21 cellular contexts compared by ENCODE assay signal in genomic region chr17:79971651-79972050, GRCh38.
DNase-seq lines count a peak whose midpoint lies in the region; ATAC-seq and TF ChIP-seq lines count a peak whose summit lies in the region.
"Had no signal": no experiment of that assay in that cellular context is flagged by ENCODE, and none has a peak within 500 bp of the region (broad histone marks: within the 10 kb centered on the region; RNA-seq: fewer than 3 reads in every experiment).

No MANE protein-coding gene starts in this region.

- whole genome bisulfite sequencing in heart right ventricle, 2 donors = 95 to 97% methylated on average over 9 of the region's 9 CpGs

- TF ChIP-seq CTCF in heart right ventricle (IDR thresholded peaks at IDR 0.05) (no peak), chondrocyte (IDR thresholded peaks at IDR 0.05) (no peak), MCF 10A (IDR thresholded peaks at IDR 0.05; ENCODE audit: unreplicated experiment) (no peak)

- CTCF ChIA-PET in MCF 10A (lab: Yijun Ruan, JAX) = no interaction called here

- H3K4me3 ChIP-seq in heart right ventricle = no peak overlapping the region
- H3K4me3 ChIP-seq: A549, GM23338, MG63 had no signal

- H3K27ac Mint-ChIP-seq in chondrocyte (ENCODE audit: unreplicated experiment) = no peak overlapping the region
- no peak overlapping the region for H3K27ac Mint-ChIP-seq in MCF 10A (ENCODE audit: low read depth, unreplicated experiment)
- H3K27ac Mint-ChIP-seq: CD8-positive, alpha-beta T cell; GM23338 had no signal

- H3K9me3 Mint-ChIP-seq in chondrocyte (ENCODE audit: low read depth) (no peaks in the 10 kb centered on the region), MCF 10A (ENCODE audit: unreplicated experiment) (no peaks in the 10 kb centered on the region)
- H3K9me3 Mint-ChIP-seq: CD8-positive, alpha-beta T cell; GM23338; IgD-negative memory B cell had no signal

- H3K36me3 Mint-ChIP-seq in chondrocyte (ENCODE audit: low read depth) (peaks cover 8% of the 10 kb centered on the region), MCF 10A (ENCODE audit: insufficient read depth, unreplicated experiment) (peaks cover 33% of the 10 kb centered on the region)
- H3K36me3 Mint-ChIP-seq: CD8-positive, alpha-beta T cell; IgD-negative memory B cell had no signal

- POLR2A ChIA-PET in MCF 10A (lab: Yijun Ruan, JAX) = no interaction called here

- no peaks in the 10 kb centered on the region for H3K9me3 ChIP-seq in heart right ventricle
- H3K9me3 ChIP-seq: A549, MG63 had no signal

- no peaks in the 10 kb centered on the region for H3K27me3 ChIP-seq in heart right ventricle
- H3K27me3 ChIP-seq: MG63 had no signal

- no TSS peak for BruUV-seq in MCF 10A (replicated peaks; lab: Mats Ljungman, UMichigan)

- H3K27ac ChIP-seq in heart right ventricle = no peak overlapping the region
- H3K27ac ChIP-seq: A549 had no signal

- no peak overlapping the region for H3K4me3 Mint-ChIP-seq in chondrocyte (ENCODE audit: unreplicated experiment)
- H3K4me3 Mint-ChIP-seq in MCF 10A (ENCODE audit: unreplicated experiment) = no peak overlapping the region
- H3K4me3 Mint-ChIP-seq: CD8-positive, alpha-beta T cell; GM23338; IgD-negative memory B cell had no signal

- DNase-seq in cardiac septum (ENCODE audit: low spot score) (peak; percentile 46), heart right ventricle (no peak), chondrocyte (ENCODE audit: low spot score) (peak; percentile 55), left lobe of liver (ENCODE audit: low spot score) (peak; percentile 30), MCF 10A (ENCODE audit: unreplicated experiment) (no peak)
- DNase-seq: Calu3, GF-D8, Karpas-422, MG63, NCI-H1048, NCI-H1436, NCI-H1930, NCI-H69, SIG-M5 had no signal

- no peaks in the 10 kb centered on the region for H3K4me1 ChIP-seq in heart right ventricle
- H3K4me1 ChIP-seq: A549 had no signal

- H3K4me1 Mint-ChIP-seq in chondrocyte (ENCODE audit: low read depth) (peaks cover 19% of the 10 kb centered on the region), MCF 10A (ENCODE audit: insufficient read depth, unreplicated experiment) (peaks cover 10% of the 10 kb centered on the region)

- ATAC-seq in heart right ventricle = no peak
- ATAC-seq in left lobe of liver = no peak
- ATAC-seq in GM19395 (IDR thresholded peaks at IDR 0.05; ENCODE audit: unreplicated experiment) = no peak
- ATAC-seq in HG02973 (IDR thresholded peaks at IDR 0.05; ENCODE audit: unreplicated experiment) = no peak
- ATAC-seq: CD8-positive, alpha-beta T cell; HCT116 had no signal

- intact Hi-C loops in cardiac septum (cut with DNase I) (loop anchor here (5.0 kb wide), 2 partner anchors 164 to 224 kb away; no protein-coding TSS in a partner anchor), heart right ventricle (cut with DNase I) (loop anchor here in 3 of 10 donors (5.0 to 10.0 kb wide), 2 partner anchors 179 to 187 kb away; no protein-coding TSS in a partner anchor), MCF 10A (cut with micrococcal nuclease) (no loop called here)

- H3K27me3 Mint-ChIP-seq in chondrocyte (ENCODE audit: low read depth) (no peaks in the 10 kb centered on the region), MCF 10A (ENCODE audit: insufficient read depth, unreplicated experiment) (no peaks in the 10 kb centered on the region)

- peaks cover 0 to 20% (median 0%) of the 10 kb centered on the region in 9 donors for H3K36me3 ChIP-seq in heart right ventricle
- H3K36me3 ChIP-seq: MG63 had no signal

Comparison
In these comparisons a context has a peak if more than half of its experiments do, and no peak if none do; other contexts are left out.
1. DNase-seq: peak in cardiac septum (single experiment), chondrocyte (single experiment) and left lobe of liver (single experiment); none in heart right ventricle (0 of 2) and MCF 10A (single experiment).